ENCODE assay signal across 1 cellular context in the genomic region with DNA sequence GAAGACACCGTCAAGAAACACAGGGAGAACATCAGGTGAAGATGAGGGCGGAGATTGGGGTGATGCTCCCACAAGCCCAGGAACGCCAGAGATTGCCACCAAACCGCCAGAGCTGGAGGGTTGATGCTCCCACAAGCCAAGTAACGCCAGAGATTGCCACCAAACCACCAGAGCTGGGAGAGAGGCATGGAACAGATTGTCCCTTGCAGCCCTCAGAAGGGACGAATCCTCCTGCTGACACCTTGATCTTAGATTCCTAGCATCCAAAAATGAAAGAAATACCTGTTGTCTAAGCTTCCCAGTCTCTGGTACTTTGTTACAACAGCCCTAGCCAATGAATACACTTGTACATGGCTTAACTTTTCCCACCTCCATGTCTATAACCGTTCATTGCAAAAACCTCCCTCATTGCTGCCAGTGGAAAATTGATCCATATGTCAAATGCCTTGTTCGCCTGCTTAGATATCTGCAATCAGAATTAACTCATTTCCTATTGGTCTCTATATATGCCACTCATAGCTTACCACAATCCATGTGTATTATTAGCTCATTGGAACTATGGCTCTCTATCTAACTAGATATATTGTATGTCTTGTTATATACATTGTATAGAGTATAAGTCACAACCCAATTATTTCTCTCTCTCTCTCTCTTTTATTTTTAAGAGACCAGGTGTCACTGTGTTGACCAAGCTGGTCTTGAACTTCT.
TF ChIP-seq lines count a peak whose summit lies in the region.

No MANE protein-coding gene starts in this region.

TF ChIP-seq in HCT116, 20 proteins besides CTCF, POLR2A, EP300 and RAD21 (continued from another document):
- TF ChIP-seq ELF1 (IDR thresholded peaks at IDR 0.05; ENCODE audit: borderline replicate concordance, low read depth): no peak
- TF ChIP-seq TCF7L2 (IDR thresholded peaks at IDR 0.05; ENCODE audit: borderline replicate concordance, extremely low read depth, insufficient read depth, insufficient read length): no peak
- TF ChIP-seq ZFX (IDR thresholded peaks at IDR 0.05): no peak
- no peak for TF ChIP-seq CBX3 (IDR thresholded peaks at IDR 0.05; ENCODE audit: low read depth)
- TF ChIP-seq EZH2 (IDR thresholded peaks at IDR 0.05): no peak
- no peak for TF ChIP-seq POLR2AphosphoS5 (IDR thresholded peaks at IDR 0.05; ENCODE audit: low read depth, low read length)
- no peak for TF ChIP-seq SRF (IDR thresholded peaks at IDR 0.05; ENCODE audit: low read depth)
- TF ChIP-seq YY1 (IDR thresholded peaks at IDR 0.05; ENCODE audit: extremely low read depth, insufficient replicate concordance, low read depth, low read length): no peak
- TF ChIP-seq CEBPB (IDR thresholded peaks at IDR 0.05; ENCODE audit: low read depth): no peak
- TF ChIP-seq EGR1 (IDR thresholded peaks at IDR 0.05; ENCODE audit: low read depth): no peak
- TF ChIP-seq, protein P1, sequence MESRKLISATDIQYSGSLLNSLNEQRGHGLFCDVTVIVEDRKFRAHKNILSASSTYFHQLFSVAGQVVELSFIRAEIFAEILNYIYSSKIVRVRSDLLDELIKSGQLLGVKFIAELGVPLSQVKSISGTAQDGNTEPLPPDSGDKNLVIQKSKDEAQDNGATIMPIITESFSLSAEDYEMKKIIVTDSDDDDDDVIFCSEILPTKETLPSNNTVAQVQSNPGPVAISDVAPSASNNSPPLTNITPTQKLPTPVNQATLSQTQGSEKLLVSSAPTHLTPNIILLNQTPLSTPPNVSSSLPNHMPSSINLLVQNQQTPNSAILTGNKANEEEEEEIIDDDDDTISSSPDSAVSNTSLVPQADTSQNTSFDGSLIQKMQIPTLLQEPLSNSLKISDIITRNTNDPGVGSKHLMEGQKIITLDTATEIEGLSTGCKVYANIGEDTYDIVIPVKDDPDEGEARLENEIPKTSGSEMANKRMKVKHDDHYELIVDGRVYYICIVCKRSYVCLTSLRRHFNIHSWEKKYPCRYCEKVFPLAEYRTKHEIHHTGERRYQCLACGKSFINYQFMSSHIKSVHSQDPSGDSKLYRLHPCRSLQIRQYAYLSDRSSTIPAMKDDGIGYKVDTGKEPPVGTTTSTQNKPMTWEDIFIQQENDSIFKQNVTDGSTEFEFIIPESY (IDR thresholded peaks at IDR 0.05; ENCODE audit: extremely low read depth, insufficient replicate concordance, low read length): no peak
- no peak for TF ChIP-seq EZH2phosphoT487 (IDR thresholded peaks at IDR 0.05; ENCODE audit: borderline replicate concordance)
- TF ChIP-seq JUND (IDR thresholded peaks at IDR 0.05): no peak
- no peak for TF ChIP-seq ZNF274 (IDR thresholded peaks at IDR 0.05; ENCODE audit: low read depth, low read length)
- TF ChIP-seq, protein P2, sequence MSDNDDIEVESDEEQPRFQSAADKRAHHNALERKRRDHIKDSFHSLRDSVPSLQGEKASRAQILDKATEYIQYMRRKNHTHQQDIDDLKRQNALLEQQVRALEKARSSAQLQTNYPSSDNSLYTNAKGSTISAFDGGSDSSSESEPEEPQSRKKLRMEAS (IDR thresholded peaks at IDR 0.05): no peak
